ENCODE assay signal across 23 cellular contexts in genomic region chr13:31225998-31226675, GRCh38. TPM values are rescaled to one million over a fixed set of nuclear protein-coding genes. Genes with fewer than 3 reads are reported as not detected.
A peak's percentile ranks its signal among the peaks of the same experiment; 100 is the strongest.
DNase-seq lines count a peak whose midpoint lies in the region; ATAC-seq, FAIRE-seq and TF ChIP-seq lines count a peak whose summit lies in the region.
"Had no signal": no experiment of that assay in that cellular context is flagged by ENCODE, and none has a peak within 500 bp of the region (broad histone marks: within the 10 kb centered on the region; RNA-seq: fewer than 3 reads in every experiment).

No MANE protein-coding gene starts in this region.

- POLR2A ChIA-PET in H1 (lab: Charles Lee; ENCODE audit: partially characterized antibody): interaction anchor here (1.8 kb wide), 1 partner anchor 11 kb away, joined by 6 read pairs; no protein-coding TSS in a partner anchor

- no peak overlapping the region for H3T11ph ChIP-seq in H9 (ENCODE audit: low read length)

- H4K91ac ChIP-seq in H9 (ENCODE audit: insufficient read length, low read depth, low read length) (no peak overlapping the region), H1 (replicated peaks; ENCODE audit: insufficient read length, low read length) (peak overlapping the region; percentile 2)

- H3K4me3 Mint-ChIP-seq in GM23338 (no peak overlapping the region), H9 (peak overlapping the region in 1 of 2 experiments; percentile 1; a peak in 2 of 5 replicates), progenitor cell of endocrine pancreas (ENCODE audit: low read depth) (no peak overlapping the region)

- TF ChIP-seq RAD21 in H1 (IDR thresholded peaks at IDR 0.05 in 1 of 2, conservative IDR thresholded peaks at IDR 0.05 in 1 of 2; ENCODE audit: low read depth in 2 of 2, low read length in 2 of 2): no peak

- FAIRE-seq in H1 (lab: Jason Lieb, UNC): no peak
- FAIRE-seq: D721Med had no signal

- TF ChIP-seq EP300 in H1 (IDR thresholded peaks at IDR 0.05; ENCODE audit: borderline replicate concordance in 1 of 2, low read depth in 2 of 2, low read length in 2 of 2): no peak

- no peak overlapping the region for H3K4ac ChIP-seq in H9 (ENCODE audit: low read depth, low read length)
- no peak overlapping the region for H3K4ac ChIP-seq in H1 (replicated peaks; ENCODE audit: insufficient read length, low read depth, low read length)
- H3K4ac ChIP-seq in mesendoderm (ENCODE audit: low read depth, low read length): no peak overlapping the region

- H3K27ac Mint-ChIP-seq in GM23338 (peak overlapping the region; percentile 88), H9 (peak overlapping the region; percentile 36 to 95 (median 91)), progenitor cell of endocrine pancreas (no peak overlapping the region)

- H2BK12ac ChIP-seq in H9 (ENCODE audit: insufficient read length, low read depth, low read length): no peak overlapping the region
- 0 out of 2 replicates have a peak overlapping the region, but pooled peaks have one; percentile 7 for H2BK12ac ChIP-seq in H1 (ENCODE audit: low read depth, low read length)

- H2BK20ac ChIP-seq in H9 (ENCODE audit: low read depth, low read length, poor library complexity, severe bottlenecking): no peak overlapping the region
- no peak overlapping the region for H2BK20ac ChIP-seq in H1 (ENCODE audit: low read length)

- peaks cover 6% of the 10 kb centered on the region; the same call in 1 of the 2 replicates for H3K9me2 ChIP-seq in GM23338 (ENCODE audit: insufficient read depth)
- H3K9me2 ChIP-seq: SK-N-SH had no signal

- H3K79me1 ChIP-seq in H9 (ENCODE audit: insufficient read depth, low read depth, low read length, poor library complexity, severe bottlenecking): no peaks in the 10 kb centered on the region
- no peaks in the 10 kb centered on the region for H3K79me1 ChIP-seq in H1 (ENCODE audit: low read depth, low read length)
- no peaks in the 10 kb centered on the region for H3K79me1 ChIP-seq in mesendoderm (ENCODE audit: low read length)

- H3K56ac ChIP-seq in H9 (ENCODE audit: insufficient read length, low read depth, low read length): no peak overlapping the region
- H3K56ac ChIP-seq in H1 (replicated peaks; ENCODE audit: insufficient read length, low read depth, low read length): no peak overlapping the region
- peak overlapping the region; percentile 54 for H3K56ac ChIP-seq in mesendoderm (ENCODE audit: low read length)

- H3K9ac ChIP-seq in H9 (ENCODE audit: extremely low read depth, insufficient read length, low read length) (no peak overlapping the region), H1 (replicated peaks in 1 of 4; ENCODE audit: extremely low read depth in 1 of 4, low read depth in 3 of 4, low read length in 3 of 4) (no peak overlapping the region; a peak in 1 of 7 replicates), mesendoderm (ENCODE audit: low read length) (peak overlapping the region; percentile 24)
- H3K9ac ChIP-seq: SK-N-SH had no signal

- H3K23me2 ChIP-seq in H9 (ENCODE audit: insufficient read length, low read depth, low read length, poor library complexity, severe bottlenecking) (no peaks in the 10 kb centered on the region), H1 (ENCODE audit: low read depth, low read length) (no peaks in the 10 kb centered on the region)

- H3K4me2 ChIP-seq in GM23338 (peak overlapping the region; percentile 40), H9 (ENCODE audit: insufficient read depth, insufficient read length, low read length) (no peak overlapping the region), H1 (ENCODE audit: insufficient read depth in 1 of 2, low read depth in 2 of 2, low read length in 2 of 2) (peak overlapping the region; percentile 37 to 57), mesendoderm (ENCODE audit: low read length) (no peak overlapping the region)
- H3K4me2 ChIP-seq: SK-N-SH had no signal

- H4K5ac ChIP-seq in H9 (ENCODE audit: insufficient read length, low read depth, low read length) (no peak overlapping the region), H1 (ENCODE audit: insufficient read length, low read depth, low read length) (no peak overlapping the region), mesendoderm (ENCODE audit: low read length) (no peak overlapping the region)

- H3K27me3 Mint-ChIP-seq in GM23338 (ENCODE audit: insufficient read depth, low read depth, poor library complexity) (no peaks in the 10 kb centered on the region), H9 (ENCODE audit: low read depth) (no peaks in the 10 kb centered on the region; the same call in 1 of the 2 replicates), progenitor cell of endocrine pancreas (peaks cover 11% of the 10 kb centered on the region)

- H3K27ac ChIP-seq in GM23338 (ENCODE audit: low read depth) (peak overlapping the region; percentile 71), H9 (ENCODE audit: insufficient read length, low read depth, low read length) (no peak overlapping the region), H1 (ENCODE audit: low read depth, low read length) (no peak overlapping the region), mesendoderm (ENCODE audit: low read depth, low read length) (peak overlapping the region; percentile 12)
- H3K27ac ChIP-seq: HL-60, RWPE1 had no signal

- H3K79me2 ChIP-seq in GM23338 (replicated peaks; ENCODE audit: insufficient read depth) (no peaks in the 10 kb centered on the region), H9 (ENCODE audit: insufficient read depth, low read length) (no peaks in the 10 kb centered on the region), H1 (ENCODE audit: control insufficient read depth in 1 of 2, insufficient read depth in 2 of 2, low read length in 2 of 2) (no peaks in the 10 kb centered on the region), mesendoderm (ENCODE audit: control insufficient read depth, insufficient read depth, low read length) (no peaks in the 10 kb centered on the region)

- H2BK15ac ChIP-seq in H9 (ENCODE audit: low read depth, low read length) (no peak overlapping the region), H1 (ENCODE audit: low read length) (no peak overlapping the region), mesendoderm (replicated peaks; ENCODE audit: low read depth) (no peak overlapping the region)

- H2AK5ac ChIP-seq in H9 (ENCODE audit: insufficient read length, low read length) (no peak overlapping the region), H1 (ENCODE audit: low read depth, low read length) (no peak overlapping the region), mesendoderm (ENCODE audit: low read length) (no peak overlapping the region)

- H3K4me3 ChIP-seq in GM23338 (peak overlapping the region; percentile 28; the same call in 1 of the 2 replicates), H1 (ENCODE audit: extremely low read depth in 1 of 4, insufficient read depth in 2 of 4, low read depth in 3 of 4, low read length in 4 of 4) (no peak overlapping the region; a peak in 1 of 8 replicates), mesendoderm (ENCODE audit: low read length) (no peak overlapping the region)
- H3K4me3 ChIP-seq: HAP-1 had no signal

- peak; percentile 87 for ATAC-seq in GM23338

- H2BK120ac ChIP-seq in H9 (ENCODE audit: low read depth, low read length, poor library complexity, severe bottlenecking) (no peak overlapping the region), H1 (replicated peaks; ENCODE audit: low read depth, low read length) (no peak overlapping the region), mesendoderm (ENCODE audit: low read depth, low read length) (no peak overlapping the region)

- WGBS in H9 (ENCODE audit: extremely low coverage, insufficient read length, low lambda C conversion rate): no CpG with 5 or more reads among the region's 9 CpGs
- WGBS in H1 (ENCODE audit: extremely low coverage in 1 of 2, insufficient coverage in 1 of 2, insufficient read length in 1 of 2, insufficient replicate concordance in 2 of 2, low coverage in 1 of 2, low lambda C conversion rate in 2 of 2, missing lambda C conversion rate in 1 of 2), 2 experiments: 46% methylated on average over 9 of the region's 9 CpGs; no CpG with 5 or more reads in 1 of the 2 experiments
- no CpG with 5 or more reads among the region's 9 CpGs for WGBS in mesendoderm (ENCODE audit: extremely low coverage, insufficient coverage, low lambda C conversion rate)

- TF ChIP-seq POLR2A in H1 (IDR thresholded peaks at IDR 0.05; ENCODE audit: control extremely low read depth in 1 of 2, low read depth in 2 of 2, low read length in 2 of 2): no peak

- H3K14ac ChIP-seq in H9 (ENCODE audit: insufficient read depth, low read length): 0 out of 2 replicates have a peak overlapping the region, but pooled peaks have one; percentile 15
- H3K14ac ChIP-seq in H1 (ENCODE audit: insufficient read length): no peak overlapping the region

- H3K4me1 Mint-ChIP-seq in GM23338 (peaks cover 24% of the 10 kb centered on the region), H9 (peaks cover 24 to 27% of the 10 kb centered on the region in 2 experiments), progenitor cell of endocrine pancreas (ENCODE audit: low read depth) (peaks cover 6% of the 10 kb centered on the region)

- no peak overlapping the region for H3K23ac ChIP-seq in H9 (ENCODE audit: insufficient read length, low read depth, low read length)
- no peak overlapping the region for H3K23ac ChIP-seq in H1 (ENCODE audit: insufficient read length)
- H3K23ac ChIP-seq in mesendoderm (ENCODE audit: low read length): no peak overlapping the region

- peak overlapping the region; percentile 64 for H2AFZ ChIP-seq in GM23338
- H2AFZ ChIP-seq in H9 (ENCODE audit: low read length): no peak overlapping the region
- peak overlapping the region; percentile 28; the same call in 1 of the 2 replicates for H2AFZ ChIP-seq in H1 (ENCODE audit: low read length)

- CTCF ChIA-PET in H1 (lab: Charles Lee; ENCODE audit: partially characterized antibody): interaction anchor here (0.9 to 10.3 kb wide), 3 partner anchors 10 to 17 kb away, joined by 3 to 77 read pairs (median 8); no protein-coding TSS in a partner anchor

- peak; percentile 44 for DNase-seq in GM23338 (ENCODE audit: low spot score)
- DNase-seq in H9: peak; percentile 49
- DNase-seq in H1 (ENCODE audit: low read depth in 1 of 2, low spot score in 2 of 2): no peak
- DNase-seq in mesendoderm: peak; percentile 59
- no peak for DNase-seq in stimulated activated CD4-positive, alpha-beta T cell treated with anti-CD3 and anti-CD28 coated beads, Interleukin-4, amount 100 ng/mL, for 24 hours
- no peak for DNase-seq in middle frontal gyrus (ENCODE audit: extremely low spot score, low spot score)
- no peak for DNase-seq in progenitor cell of endocrine pancreas (ENCODE audit: low spot score, unreplicated experiment)
- DNase-seq: BE2C, DMS53, GDM1, IMR-90, MV-4-11, NCI-H1105 treated with DMSO at 0.1 percent for 48 hours, NCI-H2029 treated with DMSO at 0.1 percent for 48 hours, NCI-H226, NCI-H510A treated with DMSO at 0.1 percent for 48 hours, NCI-H748 treated with DMSO at 0.1 percent for 48 hours, SIG-M5, SK-N-SH had no signal

- H4K8ac ChIP-seq in H9 (replicated peaks; ENCODE audit: insufficient read length, low read depth, low read length) (no peak overlapping the region), H1 (ENCODE audit: extremely low read depth, insufficient read depth, low read length) (no peak overlapping the region), mesendoderm (ENCODE audit: low read depth, low read length) (no peak overlapping the region)

- no peaks in the 10 kb centered on the region for H4K20me1 ChIP-seq in GM23338 (replicated peaks; ENCODE audit: insufficient read depth)
- H4K20me1 ChIP-seq in H9 (ENCODE audit: control insufficient read depth, insufficient read depth, insufficient read length): peaks cover 3% of the 10 kb centered on the region
- H4K20me1 ChIP-seq in H1 (replicated peaks in 1 of 2; ENCODE audit: control insufficient read depth in 1 of 2, insufficient read depth in 2 of 2, low read length in 2 of 2): no peaks in the 10 kb centered on the region

- H3F3A ChIP-seq in GM23338 (replicated peaks; ENCODE audit: low read depth): no peaks in the 10 kb centered on the region

- H3K9me3 ChIP-seq in H9 (ENCODE audit: control insufficient read depth, low read depth, low read length): no peaks in the 10 kb centered on the region
- no peaks in the 10 kb centered on the region for H3K9me3 ChIP-seq in H1 (ENCODE audit: insufficient read depth in 2 of 2, low read depth in 1 of 2, low read length in 1 of 2)
- H3K9me3 ChIP-seq: BE2C, HAP-1, SK-N-SH had no signal

- H3K36me3 Mint-ChIP-seq in GM23338 (ENCODE audit: low read depth): no peaks in the 10 kb centered on the region
- peaks cover 0 to 5% (median 0%) of the 10 kb centered on the region in 3 experiments; a peak in 2 of 7 replicates for H3K36me3 Mint-ChIP-seq in H9 (ENCODE audit: insufficient read depth in 1 of 3, low read depth in 3 of 3)
- H3K36me3 Mint-ChIP-seq in progenitor cell of endocrine pancreas (ENCODE audit: insufficient read depth): no peaks in the 10 kb centered on the region

- H3K9me3 Mint-ChIP-seq in GM23338 (no peaks in the 10 kb centered on the region), H9 (no peaks in the 10 kb centered on the region), progenitor cell of endocrine pancreas (ENCODE audit: low read depth) (no peaks in the 10 kb centered on the region)

- peaks cover 16% of the 10 kb centered on the region; the same call in 1 of the 2 replicates for H3K4me1 ChIP-seq in GM23338 (ENCODE audit: insufficient read depth)
- no peaks in the 10 kb centered on the region; the same call in 1 of the 2 replicates for H3K4me1 ChIP-seq in H9 (ENCODE audit: insufficient read depth, low read length)
- H3K4me1 ChIP-seq in H1 (replicated peaks in 1 of 4; ENCODE audit: control insufficient read depth in 3 of 4, insufficient read depth in 4 of 4, low read length in 3 of 4): peaks cover 2 to 14% (median 14%) of the 10 kb centered on the region in 4 experiments; a peak in 5 of 7 replicates
- peaks cover 7% of the 10 kb centered on the region for H3K4me1 ChIP-seq in mesendoderm (ENCODE audit: control insufficient read depth, low read depth, low read length)
- H3K4me1 ChIP-seq: HAP-1 had no signal

- H3K27me3 ChIP-seq in GM23338 (ENCODE audit: insufficient read depth) (no peaks in the 10 kb centered on the region), H9 (ENCODE audit: insufficient read depth, low read length) (no peaks in the 10 kb centered on the region), H1 (replicated peaks in 1 of 4; ENCODE audit: control insufficient read depth in 3 of 4, extremely low read depth in 1 of 4, insufficient read depth in 3 of 4, low read length in 3 of 4) (no peaks in the 10 kb centered on the region), mesendoderm (ENCODE audit: insufficient read depth, low read length, poor library complexity) (no peaks in the 10 kb centered on the region)
- H3K27me3 ChIP-seq: BE2C had no signal

- H3K18ac ChIP-seq in H9 (ENCODE audit: insufficient read length, low read depth, low read length) (no peak overlapping the region), H1 (ENCODE audit: extremely low read depth, low read length) (0 out of 2 replicates have a peak overlapping the region, but pooled peaks have one; percentile 19), mesendoderm (ENCODE audit: low read length) (no peak overlapping the region)

- H2BK5ac ChIP-seq in H9 (ENCODE audit: insufficient read length, low read length): no peak overlapping the region
- H2BK5ac ChIP-seq in H1 (ENCODE audit: low read depth, low read length): peak overlapping the region; percentile 28; the same call in 1 of the 2 replicates
- no peak overlapping the region for H2BK5ac ChIP-seq in mesendoderm (ENCODE audit: low read length)

- no peak for TF ChIP-seq CTCF in GM23338 (conservative IDR thresholded peaks at IDR 0.05; ENCODE audit: low read depth in 2 of 2)
- no peak for TF ChIP-seq CTCF in H9 (conservative IDR thresholded peaks at IDR 0.05)
- no peak for TF ChIP-seq CTCF in H1 (IDR thresholded peaks at IDR 0.05; ENCODE audit: control extremely low read depth in 1 of 3, insufficient read depth in 1 of 3, low read depth in 1 of 3, low read length in 3 of 3)
- TF ChIP-seq CTCF in progenitor cell of endocrine pancreas (IDR thresholded peaks at IDR 0.05; ENCODE audit: unreplicated experiment): no peak

- no peaks in the 10 kb centered on the region for H3K36me3 ChIP-seq in GM23338 (ENCODE audit: insufficient read depth)
- no peaks in the 10 kb centered on the region for H3K36me3 ChIP-seq in H1 (ENCODE audit: control insufficient read depth in 2 of 4, insufficient read depth in 4 of 4, low read length in 3 of 4)
- H3K36me3 ChIP-seq in mesendoderm (ENCODE audit: control insufficient read depth, insufficient read depth, low read length): no peaks in the 10 kb centered on the region
- H3K36me3 ChIP-seq: BE2C, HAP-1 had no signal

RNA-seq across cellular contexts. Expression of gene B3GLCT, which starts 26.4 kb away (rescaled TPM):
- 4.3 and 4.4 TPM in 2 replicates for total RNA-seq in GM23338 (2014; rRNA removed; shearing (Covaris generic))
- polyA plus RNA-seq in GM23338 (2016; fragmentation: Nextera tagmentation; extraction: Ambion mirVana) (2.0 and 2.2 TPM in 2 replicates), H1 (2011; rRNA removed) (0.83 and 1.5 TPM in 2 replicates)
- total RNA-seq in H9 (2021) (5.4 and 5.8 TPM in 2 replicates), progenitor cell of endocrine pancreas (6.6 and 6.7 TPM in 2 replicates)
- 3.5 and 4.1 TPM in 2 replicates for total RNA-seq in H1 (2021; fragmentation: NEBNext Ultra II Directional; extraction: Animal tissue kit (Norgen Biotek cat#: 25700))
- polyA plus RNA-seq in H1 (2011; cell fraction: cytosol; rRNA removed): 1.4 TPM
- 1.1 TPM for polyA plus RNA-seq in H1 (2011; cell fraction: nucleus; rRNA removed)
- 2.0 to 2.9 TPM (median 2.4 TPM) in 4 replicates for polyA plus RNA-seq in H1 (2012, experiment 1 of 2)
- polyA plus RNA-seq in H1 (2012, experiment 2 of 2): 0.93 TPM
- polyA plus RNA-seq in H1 (2013, experiment 1 of 2): 3.9 TPM
- 4.6 TPM for polyA plus RNA-seq in H1 (2013, experiment 2 of 2)
- 2.0 and 3.1 TPM in 2 replicates for polyA minus RNA-seq in H1 (2011; rRNA and poly(A)+ RNA removed)
- polyA minus RNA-seq in H1 (2011; cell fraction: cytosol; rRNA and poly(A)+ RNA removed): 0.81 TPM
- 3.0 TPM for polyA minus RNA-seq in H1 (2011; cell fraction: nucleus; rRNA and poly(A)+ RNA removed)
- 4.2 TPM for polyA plus RNA-seq in mesendoderm (2013, experiment 1 of 2)
- 4.0 TPM for polyA plus RNA-seq in mesendoderm (2013, experiment 2 of 2)

Comparison
In these comparisons a context has a peak if more than half of its experiments do, and no peak if none do; other contexts are left out.
1. DNase-seq: peak in GM23338 (single experiment), H9 (single experiment) and mesendoderm (single experiment); none in H1 (0 of 2), stimulated activated CD4-positive, alpha-beta T cell treated with anti-CD3 and anti-CD28 coated beads, Interleukin-4, amount 100 ng/mL, for 24 hours (single experiment), middle frontal gyrus (single experiment) and progenitor cell of endocrine pancreas (single experiment).
2. H3K27ac ChIP-seq: peak in GM23338 (single experiment) and mesendoderm (single experiment); none in H9 (single experiment) and H1 (single experiment).
3. H3K4me2 ChIP-seq: peak in GM23338 (single experiment) and H1 (2 of 2); none in H9 (single experiment) and mesendoderm (single experiment).